ENCODE assay signal across 20 cellular contexts in genomic region chr10:70448236-70448635, GRCh38. TPM values are rescaled to one million over a fixed set of nuclear protein-coding genes. Genes with fewer than 3 reads are reported as not detected.
DNase-seq lines count a peak whose midpoint lies in the region; ATAC-seq and TF ChIP-seq lines count a peak whose summit lies in the region.
"Had no signal": no experiment of that assay in that cellular context is flagged by ENCODE, and none has a peak within 500 bp of the region (broad histone marks: within the 10 kb centered on the region; RNA-seq: fewer than 3 reads in every experiment).

No MANE protein-coding gene starts in this region.

- peaks cover 14% of the 10 kb centered on the region for H3K27me3 Mint-ChIP-seq in nephron (ENCODE audit: low read depth)

- peaks cover 30% of the 10 kb centered on the region for H3K4me1 Mint-ChIP-seq in nephron

- H3K9me3 ChIP-seq in heart right ventricle = no peaks in the 10 kb centered on the region
- H3K9me3 ChIP-seq: A549, BE2C, SJCRH30 had no signal

- no peak overlapping the region for H3K4me3 ChIP-seq in heart right ventricle
- no peak overlapping the region for H3K4me3 ChIP-seq in LNCaP clone FGC (ENCODE audit: low read depth, low read length)
- H3K4me3 ChIP-seq: A549, GM12878, SJCRH30 had no signal

- ATAC-seq in Right ventricle myocardium inferior (no peak), heart right ventricle (no peak), GM18858 (IDR thresholded peaks at IDR 0.05; ENCODE audit: unreplicated experiment) (no peak)
- ATAC-seq: A549, GM12878 had no signal

- H3K4me1 ChIP-seq in heart right ventricle = peaks cover 0 to 22% (median 12%) of the 10 kb centered on the region in 9 donors
- H3K4me1 ChIP-seq: A549, BE2C had no signal

- no peaks in the 10 kb centered on the region for H3K36me3 ChIP-seq in heart right ventricle
- H3K36me3 ChIP-seq: BE2C, SJCRH30 had no signal

- no peak for TF ChIP-seq CTCF in heart right ventricle (IDR thresholded peaks at IDR 0.05)
- TF ChIP-seq CTCF in LNCaP clone FGC (IDR thresholded peaks at IDR 0.05; ENCODE audit: control insufficient read depth, extremely low read depth, insufficient read depth) = no peak
- no peak for TF ChIP-seq CTCF in nephron (IDR thresholded peaks at IDR 0.05; ENCODE audit: unreplicated experiment in 3 of 3)

- no peaks in the 10 kb centered on the region for H3K9me3 Mint-ChIP-seq in nephron

- H3K4me3 Mint-ChIP-seq in nephron = peak overlapping the region in 1 of 3 experiments; percentile 11

- WGBS in heart right ventricle, 2 donors = 53 to 67% methylated on average over 2 of the region's 2 CpGs

- H3K36me3 Mint-ChIP-seq in nephron (ENCODE audit: low read depth) = no peaks in the 10 kb centered on the region

- intact Hi-C loops in Right ventricle myocardium inferior (cut with DNase I) = no loop called here
- intact Hi-C loops in heart right ventricle (cut with DNase I) = loop anchor here in 1 of 10 donors (10.0 kb wide), 1 partner anchor 437 kb away; the partner anchor contains the start of gene PCBD1

- peak overlapping the region in 2 of 3 experiments; percentile 44 to 47 for H3K27ac Mint-ChIP-seq in nephron

- peak; percentile 35 for DNase-seq in Right ventricle myocardium inferior (ENCODE audit: missing footprints)
- DNase-seq in heart right ventricle = no peak
- DNase-seq in LNCaP clone FGC (ENCODE audit: low read depth) = peak; percentile 47
- peak; percentile 37 for DNase-seq in astrocyte of the hippocampus (ENCODE audit: low read depth, low spot score)
- DNase-seq in NOMO-1 treated with DMSO at 0.1 percent for 48 hours (lab: John Stamatoyannopoulos, UW; ENCODE audit: unreplicated experiment) = no peak
- no peak for DNase-seq in nucleus accumbens (lab: John Stamatoyannopoulos, UW)
- DNase-seq: BE2C, H7, MM.1S, NCI-H1048, NCI-H1436 treated with DMSO at 0.1 percent for 48 hours, NCI-H2029 treated with DMSO at 0.1 percent for 48 hours, NCI-H524 treated with DMSO at 0.1 percent for 48 hours, NCI-H82, SJCRH30 had no signal

- H3K27me3 ChIP-seq in heart right ventricle = peaks cover 0 to 5% (median 0%) of the 10 kb centered on the region in 7 donors
- H3K27me3 ChIP-seq: BE2C, SJCRH30 had no signal

- H3K27ac ChIP-seq in heart right ventricle = no peak overlapping the region
- H3K27ac ChIP-seq: A549, SJCRH30 had no signal

RNA-seq across cellular contexts. Expression of gene NODAL, which starts 6.8 kb away (rescaled TPM):
- not detected for total RNA-seq in Right ventricle myocardium inferior
- under 1 TPM in 1 of 10 donors, not detected in 9; 0.29 TPM for total RNA-seq in heart right ventricle
- under 1 TPM in 1 of 2 donors, not detected in 1; 0.04 TPM for polyA plus RNA-seq in heart right ventricle
- total RNA-seq: GM12878, LHCN-M2, SJCRH30 had no signal
- polyA plus RNA-seq: A549, GM12878 had no signal

RNA-seq across cellular contexts. Expression of gene PALD1, which starts 30.3 kb away (rescaled TPM):
- 5.1 TPM for total RNA-seq in Right ventricle myocardium inferior
- total RNA-seq in heart right ventricle = 10 to 100 TPM in 1 of 10 donors, 1 to 10 TPM in 9; 4.8 to 10.3 (median 6.1) TPM
- polyA plus RNA-seq in heart right ventricle = 1 to 10 TPM; 4.1 to 5.6 TPM

RNA-seq across cellular contexts. Expression of gene EIF4EBP2, which starts 44.3 kb away (rescaled TPM):
- total RNA-seq in Right ventricle myocardium inferior = 91.6 TPM
- total RNA-seq in heart right ventricle = 100 to 1,000 TPM in 3 of 10 donors, 10 to 100 TPM in 7; 70.1 to 128 (median 81.9) TPM
- 10 to 100 TPM; 17.3 to 18.6 TPM for polyA plus RNA-seq in heart right ventricle

Comparison
In these comparisons a context has a peak if more than half of its experiments do, and no peak if none do; other contexts are left out.
1. DNase-seq: peak in Right ventricle myocardium inferior (single experiment), LNCaP clone FGC (single experiment) and astrocyte of the hippocampus (single experiment); none in heart right ventricle (0 of 2), NOMO-1 treated with DMSO at 0.1 percent for 48 hours (single experiment) and nucleus accumbens (0 of 56).